8 cellular contexts compared by ENCODE assay signal in the genomic region with DNA sequence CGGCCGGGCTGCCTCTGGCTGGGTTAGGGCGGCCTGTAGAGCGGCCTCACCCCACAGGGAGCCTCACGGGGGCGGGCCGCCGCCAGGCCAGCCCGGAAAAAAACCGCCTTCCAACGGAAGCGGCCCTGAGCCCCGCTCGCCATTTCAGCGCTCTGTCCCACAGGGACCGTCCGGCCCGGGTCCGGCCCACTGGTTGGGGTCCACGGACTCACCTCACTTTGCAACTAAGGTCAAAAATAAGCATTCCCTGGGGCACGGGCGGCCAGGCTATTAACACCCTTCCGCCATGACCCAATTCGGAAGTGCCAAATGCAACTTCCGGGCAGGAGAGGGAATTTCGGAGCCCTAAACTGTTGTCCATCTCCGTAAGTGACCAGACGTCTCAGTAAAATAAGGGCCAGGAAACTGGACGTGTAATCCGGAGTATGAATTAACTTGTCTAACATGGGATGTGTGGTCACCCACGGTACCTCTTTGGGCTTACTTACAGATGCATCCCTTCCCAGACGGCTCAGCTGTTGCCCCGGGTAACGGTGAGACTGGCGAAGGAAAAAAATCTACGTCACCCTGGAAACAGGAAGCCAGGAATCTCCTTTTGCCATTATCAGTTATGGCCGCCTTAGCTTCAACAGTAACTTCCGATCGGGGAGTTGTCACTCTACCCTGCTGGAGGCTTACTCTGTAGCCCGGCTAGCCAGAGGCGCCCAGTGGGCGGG. TPM values are rescaled to one million over a fixed set of nuclear protein-coding genes. Genes with fewer than 3 reads are reported as not detected.
A peak's percentile ranks its signal among the peaks of the same experiment; 100 is the strongest.
DNase-seq lines count a peak whose midpoint lies in the region; ATAC-seq and TF ChIP-seq lines count a peak whose summit lies in the region.

A gene with protein sequence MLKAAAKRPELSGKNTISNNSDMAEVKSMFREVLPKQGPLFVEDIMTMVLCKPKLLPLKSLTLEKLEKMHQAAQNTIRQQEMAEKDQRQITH (minus strand): TSS at position 548 of the 716 bp plus-strand sequence. CDS start 1,023 bp downstream, outside the sequence.

- H3K79me2 ChIP-seq in PC-3 (ENCODE audit: low read length): peaks cover 47% of the 10 kb centered on the region
- H3K79me2 ChIP-seq in osteoblast (ENCODE audit: insufficient read depth, low read length): peaks cover 39% of the 10 kb centered on the region

- H2AFZ ChIP-seq in PC-3 (ENCODE audit: low read length): peak within 1 kb of the TSS; percentile 89
- peak within 1 kb of the TSS; percentile 75 for H2AFZ ChIP-seq in osteoblast (ENCODE audit: low read length)

- peaks cover 8% of the 10 kb centered on the region; the same call in 1 of the 2 replicates for H4K20me1 ChIP-seq in PC-3 (ENCODE audit: low read length)
- peaks cover 27% of the 10 kb centered on the region for H4K20me1 ChIP-seq in osteoblast (ENCODE audit: insufficient read depth, low read length)

- H3K4me3 ChIP-seq in HUES6 (ENCODE audit: low read depth, low read length) (peak within 1 kb of the TSS; percentile 97), PC-3 (ENCODE audit: low read length) (peak within 1 kb of the TSS; percentile 83), osteoblast (ENCODE audit: insufficient read depth, low read length) (peak within 1 kb of the TSS; percentile 88)

- POLR2A ChIA-PET in PC-3 (lab: Charles Lee; ENCODE audit: unreplicated experiment): interaction anchor here (0.6 to 1.0 kb wide), 12 partner anchors 10 to 700 kb away, joined by 3 to 17 read pairs (median 5); a partner anchor contains a TSS

- H3K27me3 ChIP-seq in HUES6 (ENCODE audit: control insufficient read depth, insufficient read depth, low read length): no peaks in the 10 kb centered on the region
- no peaks in the 10 kb centered on the region for H3K27me3 ChIP-seq in PC-3 (ENCODE audit: low read length)
- H3K27me3 ChIP-seq in osteoblast (ENCODE audit: insufficient read depth, low read length): no peaks in the 10 kb centered on the region

- TF ChIP-seq CTCF in PC-3 (conservative IDR thresholded peaks at IDR 0.05; ENCODE audit: low read depth, low read length) (no peak), osteoblast (IDR thresholded peaks at IDR 0.05; ENCODE audit: extremely low read depth, low read depth, low read length) (no peak)

- peaks cover 14% of the 10 kb centered on the region for H3K4me1 ChIP-seq in HUES6 (ENCODE audit: control insufficient read depth, insufficient read depth, low read length)
- peaks cover 36% of the 10 kb centered on the region for H3K4me1 ChIP-seq in PC-3 (ENCODE audit: insufficient read depth, low read length)
- H3K4me1 ChIP-seq in osteoblast (ENCODE audit: insufficient read depth, low read length): peaks cover 40% of the 10 kb centered on the region

- H3K9me2 ChIP-seq in PC-3 (replicated peaks; ENCODE audit: low read length): no peaks in the 10 kb centered on the region

- DNase-seq in GDM1 (lab: John Stamatoyannopoulos, UW) (peak; percentile 99), PC-3 (peak; percentile 98), Right ventricle myocardium superior (no peak), osteoblast (ENCODE audit: insufficient read length, low spot score, missing footprints) (peak; percentile 94), glomerular visceral epithelial cell (ENCODE audit: extremely low spot score) (no peak)

- intact Hi-C loops in PC-3 (cut with micrococcal nuclease) (loop anchor here (2.0 to 5.0 kb wide), 5 partner anchors 36 to 611 kb away; no protein-coding TSS in a partner anchor), Right ventricle myocardium superior (cut with DNase I) (no loop called here)

- no peaks in the 10 kb centered on the region for H3K9me3 ChIP-seq in HUES6 (ENCODE audit: control insufficient read depth, insufficient read depth, low read depth, low read length)
- H3K9me3 ChIP-seq in PC-3 (ENCODE audit: low read length): no peaks in the 10 kb centered on the region
- no peaks in the 10 kb centered on the region for H3K9me3 ChIP-seq in osteoblast (ENCODE audit: low read depth, low read length)

- 0% methylated on average over 38 to 42 of the region's 42 CpGs for WGBS in adipose tissue, 3 donors

- ATAC-seq in GM21529 (IDR thresholded peaks at IDR 0.05; ENCODE audit: unreplicated experiment): peak; percentile 78
- peak; percentile 83 for ATAC-seq in PC-3
- peak; percentile 94 for ATAC-seq in Right ventricle myocardium superior (ENCODE audit: poor library complexity)

- CTCF ChIA-PET in PC-3 (lab: Charles Lee): interaction anchor here (0.6 to 1.1 kb wide), 7 partner anchors 29 to 582 kb away, joined by 3 to 6 read pairs (median 3); no protein-coding TSS in a partner anchor

- H3K9ac ChIP-seq in HUES6 (ENCODE audit: low read length): peak within 1 kb of the TSS; percentile 85
- H3K9ac ChIP-seq in PC-3 (ENCODE audit: low read length): peak within 1 kb of the TSS; percentile 86

- H3K4me2 ChIP-seq in PC-3 (ENCODE audit: low read length): peak within 1 kb of the TSS; percentile 92
- H3K4me2 ChIP-seq in osteoblast (ENCODE audit: insufficient read depth, low read length): peak within 1 kb of the TSS; percentile 92

- BruUV-seq in PC-3 (replicated peaks; lab: Mats Ljungman, UMichigan): no TSS peak

- H3K36me3 ChIP-seq in HUES6 (ENCODE audit: control insufficient read depth, insufficient read depth, low read length) (0 out of 2 replicates have a peak, but pooled peaks cover 4% of the 10 kb centered on the region), PC-3 (ENCODE audit: low read depth, low read length) (no peaks in the 10 kb centered on the region), osteoblast (ENCODE audit: insufficient read depth, low read length) (no peaks in the 10 kb centered on the region)

- H3K27ac ChIP-seq in HUES6 (ENCODE audit: low read depth, low read length) (peak within 1 kb of the TSS; percentile 82), PC-3 (ENCODE audit: low read length) (peak within 1 kb of the TSS; percentile 85), adipose tissue (ENCODE audit: low read depth, low read length) (peak within 1 kb of the TSS; percentile 94), osteoblast (ENCODE audit: low read depth, low read length) (peak within 1 kb of the TSS; percentile 99)

- no peaks in the 10 kb centered on the region for H3F3A ChIP-seq in PC-3 (ENCODE audit: low read length, unreplicated experiment)

RNA-seq across cellular contexts. Expression of the gene that starts here (rescaled TPM):
- 12.0 and 19.6 TPM in 2 replicates for total RNA-seq in PC-3 (2014; rRNA removed)
- polyA plus RNA-seq in adipose tissue: 10 to 100 TPM in 2 of 3 donors, 1 to 10 TPM in 1; 5.8 to 36.7 (median 18.0) TPM
- 16.0 TPM for total RNA-seq in Right ventricle myocardium superior
- total RNA-seq in osteoblast: 31.2 and 32.2 TPM in 2 replicates

Comparison
In these comparisons a context has a peak if more than half of its experiments do, and no peak if none do; other contexts are left out.
1. DNase-seq: peak in GDM1 (single experiment), PC-3 (single experiment) and osteoblast (single experiment); none in Right ventricle myocardium superior (single experiment) and glomerular visceral epithelial cell (single experiment).
2. Peak in every context shown above with its lines, with median percentiles within 50 percentile points of each other: ATAC-seq, H3K27ac ChIP-seq and H3K4me3 ChIP-seq.